Comparison of ENCODE assay signal across 1 cellular context in the genomic region with DNA sequence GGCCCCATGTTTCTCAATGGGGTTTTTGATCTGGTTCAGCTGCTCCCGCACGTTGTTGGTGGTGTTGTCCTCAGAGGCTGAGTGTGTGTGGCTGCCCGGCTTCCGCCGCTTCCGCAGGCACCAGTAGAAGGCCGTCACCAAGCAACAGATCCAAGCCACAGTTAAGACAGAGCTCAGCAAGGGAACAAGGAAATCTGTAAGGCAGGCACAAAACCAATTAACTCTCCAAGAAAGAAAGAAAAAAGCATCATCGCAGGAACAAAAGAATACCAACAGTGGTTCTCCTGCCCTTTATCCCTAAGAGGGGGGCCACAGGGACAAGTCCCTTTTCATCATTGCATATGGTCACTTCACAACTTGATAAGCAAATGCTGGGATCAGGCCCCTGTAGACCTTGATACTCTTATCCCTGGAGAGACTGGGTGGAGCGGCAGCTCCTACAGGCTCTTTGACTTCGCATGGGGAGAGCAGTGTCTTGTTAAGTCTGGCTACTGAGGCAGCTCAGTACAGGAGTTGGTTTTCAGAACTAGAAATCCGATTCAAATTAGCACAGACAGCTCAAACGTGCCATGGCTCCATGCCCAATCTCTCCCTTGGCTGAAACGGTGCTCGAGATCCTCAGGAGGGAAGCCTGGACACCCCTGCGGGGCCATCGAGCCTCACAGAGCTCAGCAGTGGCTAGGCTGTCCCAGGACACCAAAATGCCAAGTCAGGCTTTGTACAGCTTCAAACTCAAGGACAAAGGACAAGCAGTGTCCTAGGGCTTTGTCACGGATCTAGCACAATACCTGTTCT.
TF ChIP-seq lines count a peak whose summit lies in the region.

No MANE protein-coding gene starts in this region.

TF ChIP-seq in WTC11, 78 proteins besides CTCF, POLR2A, EP300 and RAD21 (continued from another document):
- TF ChIP-seq, protein P1, sequence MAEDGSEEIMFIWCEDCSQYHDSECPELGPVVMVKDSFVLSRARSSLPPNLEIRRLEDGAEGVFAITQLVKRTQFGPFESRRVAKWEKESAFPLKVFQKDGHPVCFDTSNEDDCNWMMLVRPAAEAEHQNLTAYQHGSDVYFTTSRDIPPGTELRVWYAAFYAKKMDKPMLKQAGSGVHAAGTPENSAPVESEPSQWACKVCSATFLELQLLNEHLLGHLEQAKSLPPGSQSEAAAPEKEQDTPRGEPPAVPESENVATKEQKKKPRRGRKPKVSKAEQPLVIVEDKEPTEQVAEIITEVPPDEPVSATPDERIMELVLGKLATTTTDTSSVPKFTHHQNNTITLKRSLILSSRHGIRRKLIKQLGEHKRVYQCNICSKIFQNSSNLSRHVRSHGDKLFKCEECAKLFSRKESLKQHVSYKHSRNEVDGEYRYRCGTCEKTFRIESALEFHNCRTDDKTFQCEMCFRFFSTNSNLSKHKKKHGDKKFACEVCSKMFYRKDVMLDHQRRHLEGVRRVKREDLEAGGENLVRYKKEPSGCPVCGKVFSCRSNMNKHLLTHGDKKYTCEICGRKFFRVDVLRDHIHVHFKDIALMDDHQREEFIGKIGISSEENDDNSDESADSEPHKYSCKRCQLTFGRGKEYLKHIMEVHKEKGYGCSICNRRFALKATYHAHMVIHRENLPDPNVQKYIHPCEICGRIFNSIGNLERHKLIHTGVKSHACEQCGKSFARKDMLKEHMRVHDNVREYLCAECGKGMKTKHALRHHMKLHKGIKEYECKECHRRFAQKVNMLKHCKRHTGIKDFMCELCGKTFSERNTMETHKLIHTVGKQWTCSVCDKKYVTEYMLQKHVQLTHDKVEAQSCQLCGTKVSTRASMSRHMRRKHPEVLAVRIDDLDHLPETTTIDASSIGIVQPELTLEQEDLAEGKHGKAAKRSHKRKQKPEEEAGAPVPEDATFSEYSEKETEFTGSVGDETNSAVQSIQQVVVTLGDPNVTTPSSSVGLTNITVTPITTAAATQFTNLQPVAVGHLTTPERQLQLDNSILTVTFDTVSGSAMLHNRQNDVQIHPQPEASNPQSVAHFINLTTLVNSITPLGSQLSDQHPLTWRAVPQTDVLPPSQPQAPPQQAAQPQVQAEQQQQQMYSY (CRISPR knock-in tag; IDR thresholded peaks at IDR 0.05): no peak
- TF ChIP-seq NR2C2 (CRISPR knock-in tag; IDR thresholded peaks at IDR 0.05) (no peak), ZNF219 (CRISPR knock-in tag; IDR thresholded peaks at IDR 0.05; ENCODE audit: borderline replicate concordance) (no peak), ZNF121 (CRISPR knock-in tag; IDR thresholded peaks at IDR 0.05) (no peak)
- TF ChIP-seq, protein P2, sequence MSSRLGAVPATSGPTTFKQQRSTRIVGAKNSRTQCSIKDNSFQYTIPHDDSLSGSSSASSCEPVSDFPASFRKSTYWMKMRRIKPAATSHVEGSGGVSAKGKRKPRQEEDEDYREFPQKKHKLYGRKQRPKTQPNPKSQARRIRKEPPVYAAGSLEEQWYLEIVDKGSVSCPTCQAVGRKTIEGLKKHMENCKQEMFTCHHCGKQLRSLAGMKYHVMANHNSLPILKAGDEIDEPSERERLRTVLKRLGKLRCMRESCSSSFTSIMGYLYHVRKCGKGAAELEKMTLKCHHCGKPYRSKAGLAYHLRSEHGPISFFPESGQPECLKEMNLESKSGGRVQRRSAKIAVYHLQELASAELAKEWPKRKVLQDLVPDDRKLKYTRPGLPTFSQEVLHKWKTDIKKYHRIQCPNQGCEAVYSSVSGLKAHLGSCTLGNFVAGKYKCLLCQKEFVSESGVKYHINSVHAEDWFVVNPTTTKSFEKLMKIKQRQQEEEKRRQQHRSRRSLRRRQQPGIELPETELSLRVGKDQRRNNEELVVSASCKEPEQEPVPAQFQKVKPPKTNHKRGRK (CRISPR knock-in tag; IDR thresholded peaks at IDR 0.05; ENCODE audit: borderline replicate concordance): no peak
